ENCODE assay signal across 20 cellular contexts in genomic region chr7:136502162-136502561, GRCh38.
DNase-seq lines count a peak whose midpoint lies in the region; FAIRE-seq and TF ChIP-seq lines count a peak whose summit lies in the region.
"Had no signal": no experiment of that assay in that cellular context is flagged by ENCODE, and none has a peak within 500 bp of the region (broad histone marks: within the 10 kb centered on the region; RNA-seq: fewer than 3 reads in every experiment).

No MANE protein-coding gene starts in this region.

- TF ChIP-seq CTCF in astrocyte (IDR thresholded peaks at IDR 0.05; ENCODE audit: insufficient read depth, low read depth, low read length), result no peak
- TF ChIP-seq CTCF in fibroblast of villous mesenchyme (IDR thresholded peaks at IDR 0.05; ENCODE audit: insufficient read depth, low read depth, low read length), result no peak
- TF ChIP-seq CTCF in smooth muscle cell (IDR thresholded peaks at IDR 0.05; ENCODE audit: borderline replicate concordance, insufficient read depth, poor library complexity, severe bottlenecking), result no peak
- TF ChIP-seq CTCF in uterus (IDR thresholded peaks at IDR 0.05), result no peak

- no peak overlapping the region for H3K9ac ChIP-seq in astrocyte (ENCODE audit: low read length)
- no peak overlapping the region for H3K9ac ChIP-seq in smooth muscle cell (ENCODE audit: low read depth)

- H4K20me1 ChIP-seq in astrocyte (ENCODE audit: insufficient read depth, low read length) (no peaks in the 10 kb centered on the region), smooth muscle cell (ENCODE audit: low read depth) (no peaks in the 10 kb centered on the region)

- H3K36me3 ChIP-seq in astrocyte (ENCODE audit: insufficient read depth, low read length) (no peaks in the 10 kb centered on the region), smooth muscle cell (ENCODE audit: low read depth) (no peaks in the 10 kb centered on the region), uterus (no peaks in the 10 kb centered on the region)
- H3K36me3 ChIP-seq: BE2C had no signal

- H3K4me3 Mint-ChIP-seq in astrocyte (ENCODE audit: unreplicated experiment), result no peak overlapping the region
- no peak overlapping the region for H3K4me3 Mint-ChIP-seq in activated CD4-positive, alpha-beta T cell treated with anti-CD3 and anti-CD28 coated beads, Interleukin-2, amount 10 ng/mL, durations not matched to agents 24 days and 14 days
- H3K4me3 Mint-ChIP-seq: CD4-positive, CD25-positive, alpha-beta regulatory T cell; CD8-positive, alpha-beta memory T cell had no signal

- no peak for FAIRE-seq in astrocyte (lab: Jason Lieb, UNC)

- H3K27ac Mint-ChIP-seq in astrocyte (ENCODE audit: unreplicated experiment), result no peak overlapping the region
- H3K27ac Mint-ChIP-seq in activated CD4-positive, alpha-beta T cell treated with anti-CD3 and anti-CD28 coated beads, Interleukin-2, amount 10 ng/mL, durations not matched to agents 24 days and 14 days, result no peak overlapping the region
- H3K27ac Mint-ChIP-seq: CD4-positive, CD25-positive, alpha-beta regulatory T cell; CD8-positive, alpha-beta memory T cell had no signal

- H3K4me2 ChIP-seq in astrocyte (ENCODE audit: low read length) (no peak overlapping the region), smooth muscle cell (peak overlapping the region; percentile 21)

- H2AFZ ChIP-seq in astrocyte (ENCODE audit: low read depth, low read length) (no peak overlapping the region), smooth muscle cell (ENCODE audit: low read depth) (no peak overlapping the region)

- no peaks in the 10 kb centered on the region for H3K79me2 ChIP-seq in astrocyte (ENCODE audit: insufficient read depth, low read length)
- no peaks in the 10 kb centered on the region for H3K79me2 ChIP-seq in smooth muscle cell (ENCODE audit: low read depth)

- TF ChIP-seq POLR2A in uterus (IDR thresholded peaks at IDR 0.05), result no peak

- H3K9me3 ChIP-seq in astrocyte (ENCODE audit: insufficient read depth, low read depth, low read length), result no peaks in the 10 kb centered on the region
- no peaks in the 10 kb centered on the region for H3K9me3 ChIP-seq in smooth muscle cell (replicated peaks; ENCODE audit: low read depth)
- H3K9me3 ChIP-seq in uterus, result no peaks in the 10 kb centered on the region
- H3K9me3 ChIP-seq: BE2C had no signal

- intact Hi-C loops in activated CD4-positive, alpha-beta T cell treated with anti-CD3 and anti-CD28 coated beads, Interleukin-2, amount 10 ng/mL, durations not matched to agents 24 days and 14 days (cut with micrococcal nuclease), result no loop called here
- intact Hi-C loops in uterus (cut with DNase I; ENCODE audit: low total_unique reads), result no loop called here

- 50% methylated on average over 1 of the region's 1 CpG for WGBS in smooth muscle cell (ENCODE audit: low lambda C conversion rate)

- H3K9me3 Mint-ChIP-seq in astrocyte (ENCODE audit: unreplicated experiment), result no peaks in the 10 kb centered on the region
- no peaks in the 10 kb centered on the region for H3K9me3 Mint-ChIP-seq in activated CD4-positive, alpha-beta T cell treated with anti-CD3 and anti-CD28 coated beads, Interleukin-2, amount 10 ng/mL, durations not matched to agents 24 days and 14 days

- H3K27me3 ChIP-seq in astrocyte (ENCODE audit: insufficient read depth, low read length), result no peaks in the 10 kb centered on the region
- H3K27me3 ChIP-seq in smooth muscle cell (ENCODE audit: low read depth), result no peaks in the 10 kb centered on the region
- H3K27me3 ChIP-seq in uterus, result no peaks in the 10 kb centered on the region
- H3K27me3 ChIP-seq: BE2C had no signal

- H3K4me3 ChIP-seq in astrocyte (ENCODE audit: insufficient read depth, low read depth, low read length) (no peak overlapping the region), fibroblast of villous mesenchyme (ENCODE audit: low read depth, low read length) (no peak overlapping the region), smooth muscle cell (no peak overlapping the region), uterus (no peak overlapping the region)

- DNase-seq in ELR (ENCODE audit: low read depth), result peak; percentile 23
- peak; percentile 4 for DNase-seq in astrocyte (ENCODE audit: low read depth)
- peak; percentile 2 for DNase-seq in fibroblast of villous mesenchyme (ENCODE audit: low read depth)
- no peak for DNase-seq in smooth muscle cell (lab: John Stamatoyannopoulos, UW; ENCODE audit: unreplicated experiment)
- DNase-seq in activated CD4-positive, alpha-beta T cell treated with anti-CD3 and anti-CD28 coated beads, Interleukin-2, amount 10 ng/mL, durations not matched to agents 24 days and 14 days, result no peak
- DNase-seq in SHP77 (lab: John Stamatoyannopoulos, UW), result no peak
- DNase-seq in uterus, result no peak
- DNase-seq: ACHN; BE2C; C1 segment of cervical spinal cord; CD4-positive, CD25-positive, alpha-beta regulatory T cell; CD8-positive, alpha-beta memory T cell; COR-L47; DMS 273 treated with DMSO at 0.1 percent for 48 hours; DMS53; DND-41; GF-D8; GOT3; H7 had no signal

- H3K27ac ChIP-seq in astrocyte (ENCODE audit: low read depth, low read length) (no peak overlapping the region), smooth muscle cell (ENCODE audit: low read depth) (no peak overlapping the region), uterus (no peak overlapping the region)
- H3K27ac ChIP-seq: HL-60 had no signal

- H3K4me1 Mint-ChIP-seq in astrocyte (ENCODE audit: low read depth, unreplicated experiment), result no peaks in the 10 kb centered on the region
- no peaks in the 10 kb centered on the region for H3K4me1 Mint-ChIP-seq in activated CD4-positive, alpha-beta T cell treated with anti-CD3 and anti-CD28 coated beads, Interleukin-2, amount 10 ng/mL, durations not matched to agents 24 days and 14 days
- H3K4me1 Mint-ChIP-seq: CD4-positive, CD25-positive, alpha-beta regulatory T cell; CD8-positive, alpha-beta memory T cell had no signal

- H3K27me3 Mint-ChIP-seq in astrocyte (ENCODE audit: low read depth, unreplicated experiment), result no peaks in the 10 kb centered on the region
- no peaks in the 10 kb centered on the region for H3K27me3 Mint-ChIP-seq in activated CD4-positive, alpha-beta T cell treated with anti-CD3 and anti-CD28 coated beads, Interleukin-2, amount 10 ng/mL, durations not matched to agents 24 days and 14 days
- H3K27me3 Mint-ChIP-seq: CD4-positive, CD25-positive, alpha-beta regulatory T cell; CD8-positive, alpha-beta memory T cell had no signal

- no peaks in the 10 kb centered on the region for H3F3A ChIP-seq in smooth muscle cell (ENCODE audit: low read depth)

- H3K36me3 Mint-ChIP-seq in astrocyte (ENCODE audit: low read depth, unreplicated experiment), result no peaks in the 10 kb centered on the region
- H3K36me3 Mint-ChIP-seq in activated CD4-positive, alpha-beta T cell treated with anti-CD3 and anti-CD28 coated beads, Interleukin-2, amount 10 ng/mL, durations not matched to agents 24 days and 14 days (ENCODE audit: low read depth), result no peaks in the 10 kb centered on the region
- H3K36me3 Mint-ChIP-seq: CD4-positive, CD25-positive, alpha-beta regulatory T cell; CD8-positive, alpha-beta memory T cell had no signal

- H3K4me1 ChIP-seq in astrocyte (ENCODE audit: insufficient read depth, low read length) (no peaks in the 10 kb centered on the region), smooth muscle cell (ENCODE audit: low read depth) (no peaks in the 10 kb centered on the region), uterus (no peaks in the 10 kb centered on the region)
- H3K4me1 ChIP-seq: BE2C had no signal

Comparison
In these comparisons a context has a peak if more than half of its experiments do, and no peak if none do; other contexts are left out.
1. DNase-seq: peak in ELR (single experiment), astrocyte (single experiment) and fibroblast of villous mesenchyme (single experiment); none in smooth muscle cell (single experiment), activated CD4-positive, alpha-beta T cell treated with anti-CD3 and anti-CD28 coated beads, Interleukin-2, amount 10 ng/mL, durations not matched to agents 24 days and 14 days (single experiment), SHP77 (0 of 2) and uterus (0 of 2).